ENCODE assay signal across 10 cellular contexts in the genomic region with DNA sequence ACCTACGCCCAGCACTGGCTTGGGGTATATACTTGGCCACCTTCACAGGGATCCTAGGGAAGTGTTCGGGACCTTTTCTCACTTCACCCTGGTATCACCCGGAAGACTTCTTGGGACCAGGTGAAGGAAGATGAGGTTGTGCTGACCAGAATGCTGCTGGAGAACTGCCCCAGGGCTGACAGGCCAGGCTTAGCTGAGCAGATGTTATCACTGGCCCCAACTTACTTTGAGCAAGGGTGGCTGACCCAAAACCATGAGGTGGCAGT. TPM values are rescaled to one million over a fixed set of nuclear protein-coding genes. Genes with fewer than 3 reads are reported as not detected.
DNase-seq lines count a peak whose midpoint lies in the region; ATAC-seq and TF ChIP-seq lines count a peak whose summit lies in the region.
"Had no signal": no experiment of that assay in that cellular context is flagged by ENCODE, and none has a peak within 500 bp of the region (broad histone marks: within the 10 kb centered on the region; RNA-seq: fewer than 3 reads in every experiment).

No MANE protein-coding gene starts in this region.

- peaks cover 25% of the 10 kb centered on the region for H3K4me1 Mint-ChIP-seq in nephron

- ATAC-seq in right cardiac atrium (no peak), Right ventricle myocardium superior (ENCODE audit: poor library complexity) (no peak), HG02763 (IDR thresholded peaks at IDR 0.05; ENCODE audit: unreplicated experiment) (no peak)

- no peaks in the 10 kb centered on the region for H3K27me3 Mint-ChIP-seq in nephron (ENCODE audit: low read depth)

- peak overlapping the region in 2 of 3 experiments; percentile 67 to 74 for H3K4me3 Mint-ChIP-seq in nephron

- peaks cover 37% of the 10 kb centered on the region for H3K36me3 ChIP-seq in MG63

- H3K27ac ChIP-seq in right cardiac atrium (ENCODE audit: low read length) (peak overlapping the region; percentile 77), coronary artery (peak overlapping the region; percentile 100)

- intact Hi-C loops in right cardiac atrium (cut with DNase I) (no loop called here), Right ventricle myocardium superior (cut with DNase I) (no loop called here)

- H3K9me3 ChIP-seq in right cardiac atrium (ENCODE audit: control insufficient read depth, low read length) (no peaks in the 10 kb centered on the region), MG63 (no peaks in the 10 kb centered on the region)

- H3K36me3 Mint-ChIP-seq in nephron (ENCODE audit: low read depth): peaks cover 64% of the 10 kb centered on the region

- peaks cover 28% of the 10 kb centered on the region for H3K4me1 ChIP-seq in right cardiac atrium (ENCODE audit: control insufficient read depth, insufficient read depth, low read length)

- DNase-seq in right cardiac atrium (no peak), Right ventricle myocardium superior (no peak), coronary artery (ENCODE audit: low spot score) (no peak), iPS-NIHi7 (ENCODE audit: extremely low spot score) (no peak), MG63 (no peak), NCI-H2196 (lab: John Stamatoyannopoulos, UW; ENCODE audit: unreplicated experiment) (no peak)

- TF ChIP-seq CTCF in coronary artery (IDR thresholded peaks at IDR 0.05) (no peak), nephron (IDR thresholded peaks at IDR 0.05; ENCODE audit: unreplicated experiment in 3 of 3) (no peak)

- H3K9me3 Mint-ChIP-seq in nephron: no peaks in the 10 kb centered on the region
- H3K9me3 Mint-ChIP-seq: activated T-helper 1 cell treated with anti-CD3 and anti-CD28 coated beads, Interleukin-12 subunit alpha, Interleukin-12 subunit beta, Interleukin-2, Interleukin-4 antibody, amounts not matched to agents 30 ng/mL and 10 ng/mL and 1 ng/mL, durations not matched to agents 14 hours and 24 hours and 36 hours had no signal

- no peaks in the 10 kb centered on the region for H3K27me3 ChIP-seq in right cardiac atrium (ENCODE audit: control insufficient read depth, insufficient read depth)
- no peaks in the 10 kb centered on the region for H3K27me3 ChIP-seq in MG63

- H3K27ac Mint-ChIP-seq in nephron: no peak overlapping the region
- H3K27ac Mint-ChIP-seq: activated T-helper 1 cell treated with anti-CD3 and anti-CD28 coated beads, Interleukin-12 subunit alpha, Interleukin-12 subunit beta, Interleukin-2, Interleukin-4 antibody, amounts not matched to agents 30 ng/mL and 10 ng/mL and 1 ng/mL, durations not matched to agents 14 hours and 24 hours and 36 hours had no signal

- 92% methylated on average over 3 of the region's 3 CpGs for WGBS in right cardiac atrium

- no peak overlapping the region for H3K4me3 ChIP-seq in right cardiac atrium (ENCODE audit: low read length)
- peak overlapping the region; percentile 98 for H3K4me3 ChIP-seq in coronary artery
- no peak overlapping the region for H3K4me3 ChIP-seq in MG63

RNA-seq across cellular contexts. Expression of a gene that starts 4.5 kb away (rescaled TPM):
- 1,000 to 10,000 TPM; 2,632 to 3,447 (median 3,097) TPM for total RNA-seq in right cardiac atrium
- 3,090 TPM for polyA plus RNA-seq in right cardiac atrium
- 2,228 TPM for total RNA-seq in Right ventricle myocardium superior
- total RNA-seq in MG63 (2014; rRNA removed; shearing (Covaris generic); ENCODE audit: low replicate concordance): 301 and 415 TPM in 2 replicates

RNA-seq across cellular contexts. Expression of a gene that starts 12.8 kb away (rescaled TPM):
- 1 to 10 TPM; 2.9 to 4.6 (median 3.2) TPM for total RNA-seq in right cardiac atrium
- 4.6 TPM for polyA plus RNA-seq in right cardiac atrium
- 1.3 TPM for total RNA-seq in Right ventricle myocardium superior
- not detected in 2 replicates for total RNA-seq in MG63 (2014; rRNA removed; shearing (Covaris generic); ENCODE audit: low replicate concordance)
- total RNA-seq: activated T-helper 1 cell treated with anti-CD3 and anti-CD28 coated beads, Interleukin-12 subunit alpha, Interleukin-12 subunit beta, Interleukin-2, Interleukin-4 antibody, amounts not matched to agents 30 ng/mL and 10 ng/mL and 1 ng/mL, durations not matched to agents 14 hours and 24 hours and 36 hours; HT1080 had no signal

RNA-seq across cellular contexts. Expression of a gene that starts 45.6 kb away (rescaled TPM):
- total RNA-seq in right cardiac atrium: 10 to 100 TPM; 12.0 to 18.9 (median 14.9) TPM
- 9.7 TPM for polyA plus RNA-seq in right cardiac atrium
- 10.8 TPM for total RNA-seq in Right ventricle myocardium superior
- total RNA-seq in MG63 (2014; rRNA removed; shearing (Covaris generic); ENCODE audit: low replicate concordance): 2.8 and 3.0 TPM in 2 replicates
